In genomic region chr2:231563378-231563961, GRCh38 we compare ENCODE assay signal across 8 cellular contexts. TPM values are rescaled to one million over a fixed set of nuclear protein-coding genes. Genes with fewer than 3 reads are reported as not detected.
DNase-seq lines count a peak whose midpoint lies in the region; ATAC-seq and TF ChIP-seq lines count a peak whose summit lies in the region.

No MANE protein-coding gene starts in this region.

- TF ChIP-seq CTCF in AG10803 (conservative IDR thresholded peaks at IDR 0.05; ENCODE audit: low read length) (peak; percentile 80), GM12873 (IDR thresholded peaks at IDR 0.05; ENCODE audit: insufficient read depth, low read depth, low read length, missing control alignments) (peak; percentile 79)

- no peak overlapping the region for H3K4me3 Mint-ChIP-seq in activated T-helper 1 cell treated with anti-CD3 and anti-CD28 coated beads, Interleukin-12 subunit alpha, Interleukin-12 subunit beta, Interleukin-2, Interleukin-4 antibody, amounts not matched to agents 30 ng/mL and 10 ng/mL and 1 ng/mL, durations not matched to agents 14 hours and 24 hours and 36 hours

- H3K36me3 Mint-ChIP-seq in activated T-helper 1 cell treated with anti-CD3 and anti-CD28 coated beads, Interleukin-12 subunit alpha, Interleukin-12 subunit beta, Interleukin-2, Interleukin-4 antibody, amounts not matched to agents 30 ng/mL and 10 ng/mL and 1 ng/mL, durations not matched to agents 14 hours and 24 hours and 36 hours (ENCODE audit: low read depth): no peaks in the 10 kb centered on the region

- H3K9me3 Mint-ChIP-seq in activated T-helper 1 cell treated with anti-CD3 and anti-CD28 coated beads, Interleukin-12 subunit alpha, Interleukin-12 subunit beta, Interleukin-2, Interleukin-4 antibody, amounts not matched to agents 30 ng/mL and 10 ng/mL and 1 ng/mL, durations not matched to agents 14 hours and 24 hours and 36 hours: no peaks in the 10 kb centered on the region

- intact Hi-C loops in activated T-helper 1 cell treated with anti-CD3 and anti-CD28 coated beads, Interleukin-12 subunit alpha, Interleukin-12 subunit beta, Interleukin-2, Interleukin-4 antibody, amounts not matched to agents 30 ng/mL and 10 ng/mL and 1 ng/mL, durations not matched to agents 14 hours and 24 hours and 36 hours (cut with micrococcal nuclease): loop anchor here (1.0 kb wide), 1 partner anchor 38 kb away; no protein-coding TSS in a partner anchor

- H3K27me3 Mint-ChIP-seq in activated T-helper 1 cell treated with anti-CD3 and anti-CD28 coated beads, Interleukin-12 subunit alpha, Interleukin-12 subunit beta, Interleukin-2, Interleukin-4 antibody, amounts not matched to agents 30 ng/mL and 10 ng/mL and 1 ng/mL, durations not matched to agents 14 hours and 24 hours and 36 hours (ENCODE audit: insufficient read depth): no peaks in the 10 kb centered on the region

- ATAC-seq in HG02973 (IDR thresholded peaks at IDR 0.05; ENCODE audit: unreplicated experiment) (no peak), HG02642 (IDR thresholded peaks at IDR 0.05; ENCODE audit: poor library complexity, unreplicated experiment) (no peak)

- H3K4me1 Mint-ChIP-seq in activated T-helper 1 cell treated with anti-CD3 and anti-CD28 coated beads, Interleukin-12 subunit alpha, Interleukin-12 subunit beta, Interleukin-2, Interleukin-4 antibody, amounts not matched to agents 30 ng/mL and 10 ng/mL and 1 ng/mL, durations not matched to agents 14 hours and 24 hours and 36 hours (ENCODE audit: low read depth): peaks cover 2% of the 10 kb centered on the region

- no peak overlapping the region for H3K4me3 ChIP-seq in AG10803 (ENCODE audit: low read length)

- no peak overlapping the region for H3K27ac Mint-ChIP-seq in activated T-helper 1 cell treated with anti-CD3 and anti-CD28 coated beads, Interleukin-12 subunit alpha, Interleukin-12 subunit beta, Interleukin-2, Interleukin-4 antibody, amounts not matched to agents 30 ng/mL and 10 ng/mL and 1 ng/mL, durations not matched to agents 14 hours and 24 hours and 36 hours

- DNase-seq in AG10803 (ENCODE audit: low read depth): peak; percentile 46
- DNase-seq in NCI-H2196 treated with DMSO at 0.1 percent for 48 hours (lab: John Stamatoyannopoulos, UW; ENCODE audit: unreplicated experiment): peak; percentile 37
- DNase-seq in activated T-helper 1 cell treated with anti-CD3 and anti-CD28 coated beads, Interleukin-12 subunit alpha, Interleukin-12 subunit beta, Interleukin-2, Interleukin-4 antibody, amounts not matched to agents 30 ng/mL and 10 ng/mL and 1 ng/mL, durations not matched to agents 14 hours and 24 hours and 36 hours (ENCODE audit: low spot score): peak; percentile 11
- DNase-seq in germinal center (ENCODE audit: low spot score): peak; percentile 38
- DNase-seq in pons (ENCODE audit: low spot score): peak; percentile 84

RNA-seq across cellular contexts. Expression of gene TEX44, which starts 29.2 kb away (rescaled TPM):
- not detected in 2 replicates for total RNA-seq in activated T-helper 1 cell treated with anti-CD3 and anti-CD28 coated beads, Interleukin-12 subunit alpha, Interleukin-12 subunit beta, Interleukin-2, Interleukin-4 antibody, amounts not matched to agents 30 ng/mL and 10 ng/mL and 1 ng/mL, durations not matched to agents 14 hours and 24 hours and 36 hours

RNA-seq across cellular contexts. Expression of gene NMUR1, which starts 33.2 kb away (rescaled TPM):
- total RNA-seq in activated T-helper 1 cell treated with anti-CD3 and anti-CD28 coated beads, Interleukin-12 subunit alpha, Interleukin-12 subunit beta, Interleukin-2, Interleukin-4 antibody, amounts not matched to agents 30 ng/mL and 10 ng/mL and 1 ng/mL, durations not matched to agents 14 hours and 24 hours and 36 hours: 0.05 TPM in 1 of 2 replicates, not detected in the other

Comparison
In these comparisons a context has a peak if more than half of its experiments do, and no peak if none do; other contexts are left out.
1. DNase-seq: peak in every context shown above with its lines; median percentile 84 in pons; 46 in AG10803; 38 in germinal center; 37 in NCI-H2196 treated with DMSO at 0.1 percent for 48 hours; 11 in activated T-helper 1 cell treated with anti-CD3 and anti-CD28 coated beads, Interleukin-12 subunit alpha, Interleukin-12 subunit beta, Interleukin-2, Interleukin-4 antibody, amounts not matched to agents 30 ng/mL and 10 ng/mL and 1 ng/mL, durations not matched to agents 14 hours and 24 hours and 36 hours.